Comparison of ENCODE assay signal across 32 cellular contexts in the genomic region with DNA sequence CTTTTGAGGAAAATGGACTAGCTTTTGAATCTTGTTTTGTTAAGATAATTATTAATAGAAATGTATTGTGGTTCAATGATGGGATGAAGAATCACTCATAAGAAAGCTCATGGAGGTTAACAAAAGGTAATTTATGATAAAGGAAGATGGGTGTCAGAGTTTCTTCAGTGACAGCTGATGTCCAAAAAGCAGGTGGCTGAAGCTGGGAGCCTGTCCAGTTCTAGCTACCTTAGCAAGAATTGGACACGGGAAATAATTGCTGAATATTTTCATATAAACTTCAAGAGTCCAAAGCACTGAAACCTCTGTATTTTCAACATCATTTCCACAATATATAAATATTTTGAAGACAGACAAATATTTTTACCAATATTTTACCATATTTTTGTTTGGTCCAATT.
DNase-seq lines count a peak whose midpoint lies in the region; ATAC-seq and TF ChIP-seq lines count a peak whose summit lies in the region.
"Had no signal": no experiment of that assay in that cellular context is flagged by ENCODE, and none has a peak within 500 bp of the region (broad histone marks: within the 10 kb centered on the region; RNA-seq: fewer than 3 reads in every experiment).

No MANE protein-coding gene starts in this region.

- H3K4me3 ChIP-seq in transverse colon: no peak overlapping the region
- H3K4me3 ChIP-seq: A549; BLaER1; BLaER1 treated with 17β-estradiol and CSF1 and Interleukin-3, amounts not matched to agents 10 nM and 100 nM had no signal

- TF ChIP-seq POLR2A in GM18505 (IDR thresholded peaks at IDR 0.05; ENCODE audit: borderline replicate concordance, extremely low read depth, insufficient read depth, insufficient read length) (no peak), transverse colon (IDR thresholded peaks at IDR 0.05) (no peak)

- H3K9me3 ChIP-seq in transverse colon: no peaks in the 10 kb centered on the region
- H3K9me3 ChIP-seq: A549; BE2C; BLaER1; BLaER1 treated with 17β-estradiol and CSF1 and Interleukin-3, amounts not matched to agents 10 nM and 100 nM; Caco-2 had no signal

- H3K27me3 ChIP-seq in transverse colon: no peaks in the 10 kb centered on the region
- H3K27me3 ChIP-seq: BE2C; BLaER1; BLaER1 treated with 17β-estradiol and CSF1 and Interleukin-3, amounts not matched to agents 10 nM and 100 nM had no signal

- in situ Hi-C loops in G401 (cut with HindIII; ENCODE audit: low sequenced_read_pairs): no loop called here
- in situ Hi-C loops in transverse colon (cut with MboI; ENCODE audit: low pct_ligation_motif_present in 1 of 4, low pct_unique_long_range_greater_than_20kb in 1 of 4, low sequenced_read_pairs in 3 of 4): loop anchor here in 1 of 4 donors (25.0 kb wide), 1 partner anchor 1161 kb away; no protein-coding TSS in a partner anchor

- intact Hi-C loops in transverse colon (cut with DNase I; ENCODE audit: low total_unique reads): no loop called here

- whole genome bisulfite sequencing in transverse colon (ENCODE audit: low coverage in 1 of 2), 2 donors: 63 to 67% methylated on average over 1 of the region's 1 CpG

- no peaks in the 10 kb centered on the region for H3K4me1 ChIP-seq in transverse colon
- H3K4me1 ChIP-seq: A549, BE2C, BLaER1, Caco-2 had no signal

- no peak for TF ChIP-seq CTCF in transverse colon (IDR thresholded peaks at IDR 0.05)

- H3K27ac ChIP-seq in transverse colon: no peak overlapping the region
- H3K27ac ChIP-seq: 22Rv1; A549; BLaER1; BLaER1 treated with 17β-estradiol and CSF1 and Interleukin-3, amounts not matched to agents 10 nM and 100 nM; C4-2B had no signal

- DNase-seq in G401 (ENCODE audit: low spot score): peak; percentile 71
- peak; percentile 68 for DNase-seq in cerebellar cortex (ENCODE audit: low spot score)
- peak; percentile 30 for DNase-seq in cerebellum (ENCODE audit: low spot score)
- DNase-seq in myocyte (ENCODE audit: low read depth): peak; percentile 10
- no peak for DNase-seq in Kasumi-1 (lab: John Stamatoyannopoulos, UW)
- no peak for DNase-seq in transverse colon
- DNase-seq: 8988T; ACHN; AML-193; BE2C; Caco-2; Calu3; CD4-positive, alpha-beta memory T cell; CD4-positive, alpha-beta T cell; CD4-positive, CD25-positive, alpha-beta regulatory T cell; CD8-positive, alpha-beta memory T cell; CD8-positive, alpha-beta T cell; COR-L47; DMS 273 treated with DMSO at 0.1 percent for 48 hours; DMS153; DMS53; DMS79; DMS79 treated with DMSO at 0.1 percent for 48 hours; DND-41; EL had no signal

- ATAC-seq in HG03175 (IDR thresholded peaks at IDR 0.05; ENCODE audit: unreplicated experiment): no peak
- ATAC-seq in GM18505 (IDR thresholded peaks at IDR 0.05; ENCODE audit: unreplicated experiment): no peak
- ATAC-seq: A549; CD8-positive, alpha-beta T cell had no signal

- H3K36me3 ChIP-seq in transverse colon: no peaks in the 10 kb centered on the region
- H3K36me3 ChIP-seq: BE2C; BLaER1; BLaER1 treated with 17β-estradiol and CSF1 and Interleukin-3, amounts not matched to agents 10 nM and 100 nM had no signal

- no peak for TF ChIP-seq EP300 in transverse colon (IDR thresholded peaks at IDR 0.05; ENCODE audit: low read depth)

Comparison
In these comparisons a context has a peak if more than half of its experiments do, and no peak if none do; other contexts are left out.
1. DNase-seq: peak in G401 (single experiment), cerebellar cortex (single experiment), cerebellum (single experiment) and myocyte (single experiment); none in Kasumi-1 (0 of 2) and transverse colon (single experiment).